In the genomic region with DNA sequence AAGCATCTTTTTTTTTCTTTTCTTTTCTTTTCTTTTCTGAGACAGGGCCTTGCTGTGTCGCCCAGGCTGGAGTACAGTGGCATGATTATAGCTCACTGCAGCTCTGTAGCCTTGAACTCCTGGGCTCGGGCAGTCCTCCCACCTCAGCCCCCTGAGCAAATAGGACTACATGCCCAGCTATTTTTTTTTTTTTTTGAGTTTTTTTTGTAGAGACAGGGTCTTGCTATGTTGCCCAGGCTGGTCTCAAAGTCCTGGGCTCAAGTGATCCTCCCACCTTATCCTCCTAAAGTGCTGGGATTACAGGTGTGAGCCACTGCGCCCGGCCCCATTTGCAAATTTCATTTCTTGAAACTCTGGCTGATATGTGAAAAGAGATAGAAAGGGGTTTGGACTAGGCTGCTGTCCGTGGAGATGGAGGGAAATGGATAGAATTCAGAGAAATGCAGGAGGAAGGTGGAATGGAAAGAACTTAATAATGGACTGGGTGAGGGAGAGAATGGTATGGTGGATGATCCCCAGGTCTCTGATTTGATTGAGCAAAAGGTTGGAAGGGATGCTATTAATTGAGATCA, we compare ENCODE assay signal across 14 cellular contexts. TPM values are rescaled to one million over a fixed set of nuclear protein-coding genes. Genes with fewer than 3 reads are reported as not detected.
A peak's percentile ranks its signal among the peaks of the same experiment; 100 is the strongest.
DNase-seq lines count a peak whose midpoint lies in the region; ATAC-seq and TF ChIP-seq lines count a peak whose summit lies in the region.
"Had no signal": no experiment of that assay in that cellular context is flagged by ENCODE, and none has a peak within 500 bp of the region (broad histone marks: within the 10 kb centered on the region; RNA-seq: fewer than 3 reads in every experiment).

No MANE protein-coding gene starts in this region.

- H3K27ac ChIP-seq in subcutaneous abdominal adipose tissue (ENCODE audit: low read depth, low read length): peak overlapping the region; percentile 71
- H3K27ac ChIP-seq: HL-60, neural progenitor cell had no signal

- WGBS in lower leg skin, 2 donors: 92 to 94% methylated on average over 5 of the region's 5 CpGs

- H3K4me3 ChIP-seq in subcutaneous abdominal adipose tissue (ENCODE audit: low read depth in 1 of 5, low read length in 5 of 5): peak overlapping the region in 1 of 5 donors; percentile 19
- no peak overlapping the region for H3K4me3 ChIP-seq in lower leg skin (ENCODE audit: low read depth, poor library complexity, severe bottlenecking)
- H3K4me3 ChIP-seq: neural progenitor cell had no signal

- H3K36me3 Mint-ChIP-seq in activated T-cell treated with anti-CD3 and anti-CD28 coated beads, Interleukin-2, amount 50 U/mL, for 72 hours (ENCODE audit: insufficient read depth in 2 of 2): peaks cover 16 to 33% of the 10 kb centered on the region in 2 donors
- H3K36me3 Mint-ChIP-seq in activated CD4-positive, alpha-beta memory T cell treated with anti-CD3 and anti-CD28 coated beads, Interleukin-2, amount 10 ng/mL, durations not matched to agents 7 days and 5 days (ENCODE audit: low read depth): peaks cover 60% of the 10 kb centered on the region
- H3K36me3 Mint-ChIP-seq in immature natural killer cell (peaks cover 6 to 13% (median 12%) of the 10 kb centered on the region in 3 donors), osteocyte (ENCODE audit: unreplicated experiment) (peaks cover 9% of the 10 kb centered on the region)

- peak overlapping the region; percentile 92 for H3K27ac Mint-ChIP-seq in activated T-cell treated with anti-CD3 and anti-CD28 coated beads, Interleukin-2, amount 50 U/mL, for 72 hours
- peak overlapping the region; percentile 21 for H3K27ac Mint-ChIP-seq in activated CD4-positive, alpha-beta memory T cell treated with anti-CD3 and anti-CD28 coated beads, Interleukin-2, amount 10 ng/mL, durations not matched to agents 7 days and 5 days
- H3K27ac Mint-ChIP-seq in immature natural killer cell: peak overlapping the region; percentile 9 to 78 (median 40)
- H3K27ac Mint-ChIP-seq in osteocyte (ENCODE audit: unreplicated experiment): no peak overlapping the region
- H3K27ac Mint-ChIP-seq: neural progenitor cell had no signal

- TF ChIP-seq CTCF in osteocyte (IDR thresholded peaks at IDR 0.05): no peak
- no peak for TF ChIP-seq CTCF in lower leg skin (IDR thresholded peaks at IDR 0.05)

- no peaks in the 10 kb centered on the region for H3K9me3 ChIP-seq in subcutaneous abdominal adipose tissue (ENCODE audit: control insufficient read depth in 5 of 5, low read length in 5 of 5)

- ATAC-seq in activated T-cell treated with anti-CD3 and anti-CD28 coated beads, Interleukin-2, amount 50 U/mL, for 72 hours (replicated peaks in 1 of 2): no peak

- no peak for DNase-seq in activated T-cell treated with anti-CD3 and anti-CD28 coated beads, Interleukin-2, amount 50 U/mL, for 72 hours
- no peak for DNase-seq in activated T-cell treated with anti-CD3 and anti-CD28 coated beads, Interleukin-2, amount 50 U/mL, for 1 hour
- DNase-seq in activated CD4-positive, alpha-beta memory T cell treated with anti-CD3 and anti-CD28 coated beads, Interleukin-2, amount 10 ng/mL, durations not matched to agents 7 days and 5 days: no peak
- no peak for DNase-seq in immature natural killer cell
- no peak for DNase-seq in osteocyte (ENCODE audit: extremely low spot score, unreplicated experiment)
- no peak for DNase-seq in AG08396 (ENCODE audit: low spot score)
- no peak for DNase-seq in lower leg skin (ENCODE audit: low spot score in 2 of 2)
- DNase-seq: activated CD8-positive, alpha-beta memory T cell treated with anti-CD3 and anti-CD28 coated beads, Interleukin-2, amount 50 U/mL, for 4 hours; head of caudate nucleus; left cardiac atrium; OCI-M1 had no signal

- H3K4me3 Mint-ChIP-seq in activated T-cell treated with anti-CD3 and anti-CD28 coated beads, Interleukin-2, amount 50 U/mL, for 72 hours: peak overlapping the region; percentile 9 to 53
- H3K4me3 Mint-ChIP-seq in activated CD4-positive, alpha-beta memory T cell treated with anti-CD3 and anti-CD28 coated beads, Interleukin-2, amount 10 ng/mL, durations not matched to agents 7 days and 5 days: no peak overlapping the region
- H3K4me3 Mint-ChIP-seq in immature natural killer cell: no peak overlapping the region
- no peak overlapping the region for H3K4me3 Mint-ChIP-seq in osteocyte (ENCODE audit: unreplicated experiment)
- H3K4me3 Mint-ChIP-seq: neural progenitor cell had no signal

- no peak for TF ChIP-seq POLR2A in lower leg skin (IDR thresholded peaks at IDR 0.05)

- no peaks in the 10 kb centered on the region for H3K27me3 ChIP-seq in subcutaneous abdominal adipose tissue (ENCODE audit: control insufficient read depth in 5 of 5, insufficient read depth in 4 of 5, low read length in 5 of 5)
- H3K27me3 ChIP-seq: neural progenitor cell had no signal

- H3K9ac ChIP-seq in subcutaneous abdominal adipose tissue (ENCODE audit: low read length in 5 of 5): no peak overlapping the region
- H3K9ac ChIP-seq: neural progenitor cell had no signal

- peaks cover 0 to 45% (median 25%) of the 10 kb centered on the region in 5 donors for H3K4me1 ChIP-seq in subcutaneous abdominal adipose tissue (ENCODE audit: control insufficient read depth in 5 of 5, insufficient read depth in 5 of 5, low read length in 5 of 5)
- H3K4me1 ChIP-seq: neural progenitor cell had no signal

- intact Hi-C loops in lower leg skin (cut with DNase I; ENCODE audit: low total_unique reads): no loop called here

- POLR2A ChIA-PET in activated CD4-positive, alpha-beta memory T cell treated with anti-CD3 and anti-CD28 coated beads, Interleukin-2, amount 10 ng/mL, durations not matched to agents 7 days and 5 days (lab: Charles Lee): no interaction called here

- CTCF ChIA-PET in activated CD4-positive, alpha-beta memory T cell treated with anti-CD3 and anti-CD28 coated beads, Interleukin-2, amount 10 ng/mL, durations not matched to agents 7 days and 5 days (lab: Charles Lee): interaction anchor here (0.7 kb wide), 1 partner anchor 401 kb away, joined by 4 read pairs; no protein-coding TSS in a partner anchor

- peaks cover 100% of the 10 kb centered on the region for H3K4me1 Mint-ChIP-seq in activated T-cell treated with anti-CD3 and anti-CD28 coated beads, Interleukin-2, amount 50 U/mL, for 72 hours (ENCODE audit: low read depth)
- H3K4me1 Mint-ChIP-seq in activated CD4-positive, alpha-beta memory T cell treated with anti-CD3 and anti-CD28 coated beads, Interleukin-2, amount 10 ng/mL, durations not matched to agents 7 days and 5 days: peaks cover 75% of the 10 kb centered on the region
- H3K4me1 Mint-ChIP-seq in immature natural killer cell (peaks cover 73 to 93% of the 10 kb centered on the region in 2 donors), osteocyte (ENCODE audit: unreplicated experiment) (peaks cover 63% of the 10 kb centered on the region)

- no peaks in the 10 kb centered on the region for H3K9me3 Mint-ChIP-seq in activated T-cell treated with anti-CD3 and anti-CD28 coated beads, Interleukin-2, amount 50 U/mL, for 72 hours
- no peaks in the 10 kb centered on the region for H3K9me3 Mint-ChIP-seq in activated CD4-positive, alpha-beta memory T cell treated with anti-CD3 and anti-CD28 coated beads, Interleukin-2, amount 10 ng/mL, durations not matched to agents 7 days and 5 days
- H3K9me3 Mint-ChIP-seq in immature natural killer cell: no peaks in the 10 kb centered on the region
- H3K9me3 Mint-ChIP-seq in osteocyte (ENCODE audit: unreplicated experiment): no peaks in the 10 kb centered on the region
- H3K9me3 Mint-ChIP-seq: neural progenitor cell had no signal

- no peaks in the 10 kb centered on the region for H3K27me3 Mint-ChIP-seq in activated T-cell treated with anti-CD3 and anti-CD28 coated beads, Interleukin-2, amount 50 U/mL, for 72 hours (ENCODE audit: low read depth)
- no peaks in the 10 kb centered on the region for H3K27me3 Mint-ChIP-seq in activated CD4-positive, alpha-beta memory T cell treated with anti-CD3 and anti-CD28 coated beads, Interleukin-2, amount 10 ng/mL, durations not matched to agents 7 days and 5 days
- H3K27me3 Mint-ChIP-seq in immature natural killer cell (ENCODE audit: low read depth in 3 of 3) (peaks cover 0 to 8% (median 0%) of the 10 kb centered on the region in 3 donors), osteocyte (ENCODE audit: unreplicated experiment) (no peaks in the 10 kb centered on the region)

- peaks cover 0 to 2% (median 0%) of the 10 kb centered on the region in 5 donors for H3K36me3 ChIP-seq in subcutaneous abdominal adipose tissue (ENCODE audit: control insufficient read depth in 5 of 5, insufficient read depth in 5 of 5, low read length in 5 of 5)
- H3K36me3 ChIP-seq: neural progenitor cell had no signal

RNA-seq across cellular contexts. Expression of a gene that starts 32.9 kb away (rescaled TPM):
- 100 to 1,000 TPM; 117 to 137 TPM for total RNA-seq in activated T-cell treated with anti-CD3 and anti-CD28 coated beads, Interleukin-2, amount 50 U/mL, for 72 hours
- 100 to 1,000 TPM; 161 to 163 TPM for total RNA-seq in activated CD4-positive, alpha-beta memory T cell treated with anti-CD3 and anti-CD28 coated beads, Interleukin-2, amount 10 ng/mL, durations not matched to agents 7 days and 5 days
- 100 to 1,000 TPM in 2 of 3 donors, 10 to 100 TPM in 1; 99.7 to 162 (median 132) TPM for polyA plus RNA-seq in immature natural killer cell
- total RNA-seq in osteocyte: 13.3 and 14.0 TPM in 2 replicates
- total RNA-seq in lower leg skin: 10 to 100 TPM; 52.0 to 61.2 (median 54.7) TPM

Comparison
In these comparisons a context has a peak if more than half of its experiments do, and no peak if none do; other contexts are left out.
1. H3K4me3 Mint-ChIP-seq: peak in activated T-cell treated with anti-CD3 and anti-CD28 coated beads, Interleukin-2, amount 50 U/mL, for 72 hours (2 of 2); none in activated CD4-positive, alpha-beta memory T cell treated with anti-CD3 and anti-CD28 coated beads, Interleukin-2, amount 10 ng/mL, durations not matched to agents 7 days and 5 days (single experiment), immature natural killer cell (0 of 5) and osteocyte (single experiment).